8 cellular contexts compared by ENCODE assay signal in genomic region chr3:194139085-194139976, GRCh38. TPM values are rescaled to one million over a fixed set of nuclear protein-coding genes. Genes with fewer than 3 reads are reported as not detected.
DNase-seq lines count a peak whose midpoint lies in the region; ATAC-seq and TF ChIP-seq lines count a peak whose summit lies in the region.

No MANE protein-coding gene starts in this region.

- H3K9ac ChIP-seq in mesenchymal stem cell (ENCODE audit: low read length): peak overlapping the region; percentile 79

- H2AFZ ChIP-seq in mesenchymal stem cell (ENCODE audit: low read depth, low read length): no peak overlapping the region

- H3K9me3 ChIP-seq in mesenchymal stem cell (ENCODE audit: control insufficient read depth, low read length): no peaks in the 10 kb centered on the region

- no peaks in the 10 kb centered on the region for H3K27me3 ChIP-seq in mesenchymal stem cell (ENCODE audit: control insufficient read depth in 1 of 2, insufficient read depth in 1 of 2, low read length in 2 of 2)

- ATAC-seq in HG02981 (IDR thresholded peaks at IDR 0.05; ENCODE audit: unreplicated experiment) (no peak), HG03571 (IDR thresholded peaks at IDR 0.05; ENCODE audit: unreplicated experiment) (no peak)

- H2BK5ac ChIP-seq in mesenchymal stem cell (ENCODE audit: low read depth, low read length, poor library complexity, severe bottlenecking): peak overlapping the region; percentile 48

- peak overlapping the region; percentile 82 to 88 for H3K18ac ChIP-seq in mesenchymal stem cell (ENCODE audit: low read depth in 1 of 2, low read length in 2 of 2)

- H3K4ac ChIP-seq in mesenchymal stem cell (ENCODE audit: low read depth in 1 of 2, low read length in 2 of 2): peak overlapping the region; percentile 25 to 56

- peak overlapping the region; percentile 33 to 55 for H2BK12ac ChIP-seq in mesenchymal stem cell (ENCODE audit: low read length in 2 of 2)

- peaks cover 3% of the 10 kb centered on the region for H3K79me1 ChIP-seq in mesenchymal stem cell (replicated peaks; ENCODE audit: low read length, poor library complexity, severe bottlenecking)

- H3K4me1 ChIP-seq in mesenchymal stem cell (ENCODE audit: control insufficient read depth, insufficient read depth, low read depth, low read length): peaks cover 26% of the 10 kb centered on the region

- WGBS in mesenchymal stem cell: under 1% methylated on average over 11 of the region's 25 CpGs

- peak; percentile 86 for DNase-seq in ELF-1 (ENCODE audit: low read depth, low spot score)
- DNase-seq in NCI-H2196 (lab: John Stamatoyannopoulos, UW; ENCODE audit: unreplicated experiment): peak; percentile 93
- DNase-seq in coronary artery (ENCODE audit: low spot score): no peak
- peak; percentile 93 for DNase-seq in mesenchymal stem cell
- no peak for DNase-seq in activated T-cell treated with anti-CD3 and anti-CD28 coated beads, Interleukin-2, amount 50 U/mL, for 48 hours
- no peak for DNase-seq in NCI-H128 (lab: John Stamatoyannopoulos, UW; ENCODE audit: unreplicated experiment)

- peaks cover 0 to 4% of the 10 kb centered on the region in 2 experiments for H3K36me3 ChIP-seq in mesenchymal stem cell (ENCODE audit: control insufficient read depth in 1 of 2, insufficient read depth in 2 of 2, low read depth in 1 of 2, low read length in 2 of 2)

- H2BK120ac ChIP-seq in mesenchymal stem cell (ENCODE audit: low read depth, low read length): peak overlapping the region; percentile 64

- H3K27ac ChIP-seq in coronary artery: peak overlapping the region; percentile 95 to 99
- H3K27ac ChIP-seq in mesenchymal stem cell (ENCODE audit: low read length, poor library complexity, severe bottlenecking): peak overlapping the region; percentile 30

- peak overlapping the region; percentile 91 for H3K4me3 ChIP-seq in coronary artery
- H3K4me3 ChIP-seq in mesenchymal stem cell (ENCODE audit: insufficient read depth in 1 of 2, low read depth in 1 of 2, low read length in 2 of 2): peak overlapping the region in 1 of 2 experiments; percentile 46

- H4K91ac ChIP-seq in mesenchymal stem cell (ENCODE audit: low read length): peak overlapping the region; percentile 72

- no peak for TF ChIP-seq CTCF in coronary artery (IDR thresholded peaks at IDR 0.05)

- peak overlapping the region; percentile 65 for H3K4me2 ChIP-seq in mesenchymal stem cell (ENCODE audit: low read length, poor library complexity, severe bottlenecking)

- H4K8ac ChIP-seq in mesenchymal stem cell (ENCODE audit: low read length): peak overlapping the region; percentile 82

- H3K23ac ChIP-seq in mesenchymal stem cell (ENCODE audit: low read length in 2 of 2): peak overlapping the region in 1 of 2 experiments; percentile 64

- H3K14ac ChIP-seq in mesenchymal stem cell (ENCODE audit: low read length in 2 of 2): no peak overlapping the region

- H2AK5ac ChIP-seq in mesenchymal stem cell (ENCODE audit: low read length, severe bottlenecking): peak overlapping the region; percentile 91

- no peak overlapping the region for H2BK15ac ChIP-seq in mesenchymal stem cell (ENCODE audit: low read depth, poor library complexity, severe bottlenecking)

RNA-seq across cellular contexts. Expression of gene HES1, which starts 3.4 kb away (rescaled TPM):
- polyA plus RNA-seq in mesenchymal stem cell (2013, experiment 1 of 2): 194 TPM
- 184 TPM for polyA plus RNA-seq in mesenchymal stem cell (2013, experiment 2 of 2)

Comparison
In these comparisons a context has a peak if more than half of its experiments do, and no peak if none do; other contexts are left out.
1. DNase-seq: peak in ELF-1 (single experiment), NCI-H2196 (single experiment) and mesenchymal stem cell (single experiment); none in coronary artery (single experiment), activated T-cell treated with anti-CD3 and anti-CD28 coated beads, Interleukin-2, amount 50 U/mL, for 48 hours (0 of 2) and NCI-H128 (single experiment).